Comparison of ENCODE assay signal across 1 cellular context in the genomic region with DNA sequence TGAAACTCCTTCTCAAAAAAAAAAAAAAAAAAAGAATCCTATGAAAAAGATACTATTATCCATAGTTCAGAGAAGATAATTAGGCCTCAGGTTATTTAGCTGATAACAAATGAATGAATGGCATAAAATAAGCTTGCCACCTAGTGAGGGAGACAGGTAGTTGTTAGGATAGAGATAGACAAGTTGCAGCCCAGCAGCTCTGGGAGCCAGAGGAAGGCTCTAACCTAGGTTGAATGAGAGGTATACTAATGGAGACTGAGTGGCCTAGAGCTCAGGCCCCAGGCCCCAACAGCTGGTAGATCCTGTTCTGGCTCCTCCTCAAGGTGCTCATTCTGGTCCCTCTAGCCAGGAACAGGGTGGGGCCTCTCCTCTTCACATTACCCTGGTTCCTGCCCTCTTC.
TF ChIP-seq lines count a peak whose summit lies in the region.

No MANE protein-coding gene starts in this region.

TF ChIP-seq in HepG2, 621 proteins besides CTCF, POLR2A, EP300 and RAD21:
- TF ChIP-seq BRCA1 (CRISPR knock-in tag; IDR thresholded peaks at IDR 0.05) (no peak), RAD51 (IDR thresholded peaks at IDR 0.05; ENCODE audit: borderline replicate concordance) (no peak)
